ENCODE assay signal across 21 cellular contexts in the genomic region with DNA sequence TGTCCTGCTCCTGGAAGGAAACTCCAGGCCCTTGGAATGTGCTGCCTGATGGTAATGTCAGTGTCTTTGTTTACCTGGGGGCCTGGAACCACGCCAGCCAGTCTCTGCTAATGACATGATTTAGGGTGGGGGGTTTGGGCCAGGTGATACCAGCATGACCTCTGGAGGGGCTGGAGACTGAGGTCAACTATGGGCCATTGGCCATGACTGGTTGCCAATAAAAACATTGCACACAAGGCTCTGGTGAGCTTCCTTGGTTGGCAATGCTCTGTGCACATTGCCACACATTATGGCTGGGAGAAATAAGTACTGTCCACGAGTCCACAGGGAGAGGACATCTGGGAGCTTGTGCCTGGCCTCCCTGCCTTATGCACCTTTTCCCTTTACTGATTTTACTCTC. TPM values are rescaled to one million over a fixed set of nuclear protein-coding genes. Genes with fewer than 3 reads are reported as not detected.
DNase-seq lines count a peak whose midpoint lies in the region; ATAC-seq and TF ChIP-seq lines count a peak whose summit lies in the region.
"Had no signal": no experiment of that assay in that cellular context is flagged by ENCODE, and none has a peak within 500 bp of the region (broad histone marks: within the 10 kb centered on the region; RNA-seq: fewer than 3 reads in every experiment).

No MANE protein-coding gene starts in this region.

- no TSS peak for BruUV-seq in MCF 10A (replicated peaks; lab: Mats Ljungman, UMichigan)
- BruUV-seq in mammary epithelial cell (replicated peaks; lab: Mats Ljungman, UMichigan): no TSS peak

- TF ChIP-seq POLR2A in right lobe of liver (IDR thresholded peaks at IDR 0.05): no peak

- H3K79me2 ChIP-seq in mammary epithelial cell (ENCODE audit: insufficient read depth, low read length): no peaks in the 10 kb centered on the region

- 35% methylated on average over 2 of the region's 2 CpGs for WGBS in mammary epithelial cell (ENCODE audit: low coverage, missing lambda C conversion rate)
- 0% methylated on average over 1 of the region's 2 CpGs for WGBS in right lobe of liver (ENCODE audit: insufficient coverage, low coverage, low lambda C conversion rate, missing lambda C conversion rate)

- H3K4me1 ChIP-seq in mammary epithelial cell (ENCODE audit: insufficient read depth, low read length) (peaks cover 17% of the 10 kb centered on the region), right lobe of liver (peaks cover 0 to 25% (median 12%) of the 10 kb centered on the region in 4 donors)

- no peak overlapping the region for H3K4me3 Mint-ChIP-seq in MCF 10A (ENCODE audit: unreplicated experiment)
- no peak overlapping the region for H3K4me3 Mint-ChIP-seq in activated T-cell treated with anti-CD3 and anti-CD28 coated beads, Interleukin-2, amount 50 U/mL, for 4 hours
- H3K4me3 Mint-ChIP-seq in CD4-positive, alpha-beta T cell: no peak overlapping the region
- H3K4me3 Mint-ChIP-seq: activated naive CD8-positive, alpha-beta T cell treated with anti-CD3 and anti-CD28 coated beads for 36 hours; stimulated activated memory B cell treated with anti-CD40 and anti-IgM and Interleukin-4, amounts not matched to agents 10 μg/mL and 1 μg/mL and 100 μg/mL, for 72 hours had no signal

- H3K36me3 ChIP-seq in mammary epithelial cell (ENCODE audit: insufficient read depth, low read length) (no peaks in the 10 kb centered on the region), right lobe of liver (no peaks in the 10 kb centered on the region)
- H3K36me3 ChIP-seq: tibial artery had no signal

- TF ChIP-seq CTCF in MCF 10A (IDR thresholded peaks at IDR 0.05; ENCODE audit: unreplicated experiment) (no peak), mammary epithelial cell (conservative IDR thresholded peaks at IDR 0.05 in 1 of 2, IDR thresholded peaks at IDR 0.05 in 1 of 2; ENCODE audit: extremely low read depth in 1 of 2, insufficient read depth in 1 of 2, low read depth in 1 of 2, low read length in 2 of 2) (no peak), right lobe of liver (IDR thresholded peaks at IDR 0.05) (no peak)
- TF ChIP-seq CTCF in CD4-positive, alpha-beta T cell (IDR thresholded peaks at IDR 0.05): no peak

- H3K4me2 ChIP-seq in mammary epithelial cell (ENCODE audit: insufficient read depth, low read depth, low read length): no peak overlapping the region

- in situ Hi-C loops in mammary epithelial cell (cut with MboI; ENCODE audit: low sequenced_read_pairs in 2 of 2): loop anchor here in 1 of 2 donors (5.0 kb wide), 1 partner anchor 127 kb away; no protein-coding TSS in a partner anchor

- intact Hi-C loops in MCF 10A (cut with micrococcal nuclease): loop anchor here (5.0 kb wide), 1 partner anchor 127 kb away; no protein-coding TSS in a partner anchor
- intact Hi-C loops in mammary epithelial cell (cut with micrococcal nuclease): loop anchor here (5.0 kb wide), 3 partner anchors 278 to 572 kb away; no protein-coding TSS in a partner anchor
- intact Hi-C loops in right lobe of liver (cut with DNase I): loop anchor here in 1 of 2 donors (5.0 kb wide), 1 partner anchor 108 kb away; no protein-coding TSS in a partner anchor
- intact Hi-C loops in CD4-positive, alpha-beta T cell (cut with DNase I, micrococcal nuclease): loop anchor here in 1 of 2 experiments (5.0 kb wide), 4 partner anchors 48 to 533 kb away; no protein-coding TSS in a partner anchor

- peaks cover 4% of the 10 kb centered on the region for H3K36me3 Mint-ChIP-seq in MCF 10A (ENCODE audit: insufficient read depth, unreplicated experiment)
- H3K36me3 Mint-ChIP-seq in activated T-cell treated with anti-CD3 and anti-CD28 coated beads, Interleukin-2, amount 50 U/mL, for 4 hours (ENCODE audit: insufficient read depth): no peaks in the 10 kb centered on the region
- H3K36me3 Mint-ChIP-seq in CD4-positive, alpha-beta T cell (ENCODE audit: low read depth): no peaks in the 10 kb centered on the region
- H3K36me3 Mint-ChIP-seq: activated naive CD8-positive, alpha-beta T cell treated with anti-CD3 and anti-CD28 coated beads for 36 hours; stimulated activated memory B cell treated with anti-CD40 and anti-IgM and Interleukin-4, amounts not matched to agents 10 μg/mL and 1 μg/mL and 100 μg/mL, for 72 hours had no signal

- dilution Hi-C loops in mammary epithelial cell (cut with HindIII; ENCODE audit: low sequenced_read_pairs): no loop called here

- peak; percentile 68 to 81 (median 76) for ATAC-seq in right lobe of liver
- no peak for ATAC-seq in activated T-cell treated with anti-CD3 and anti-CD28 coated beads, Interleukin-2, amount 50 U/mL, for 4 hours
- no peak for ATAC-seq in CD4-positive, alpha-beta T cell (ENCODE audit: poor library complexity)
- ATAC-seq: body of pancreas; PC-3; stimulated activated memory B cell treated with anti-CD40 and anti-IgM and Interleukin-4, amounts not matched to agents 10 μg/mL and 1 μg/mL and 100 μg/mL, for 72 hours had no signal

- H3K4me1 Mint-ChIP-seq in MCF 10A (ENCODE audit: insufficient read depth, unreplicated experiment): peaks cover 21% of the 10 kb centered on the region
- peaks cover 4% of the 10 kb centered on the region for H3K4me1 Mint-ChIP-seq in activated T-cell treated with anti-CD3 and anti-CD28 coated beads, Interleukin-2, amount 50 U/mL, for 4 hours (ENCODE audit: low read depth)
- peaks cover 6% of the 10 kb centered on the region for H3K4me1 Mint-ChIP-seq in CD4-positive, alpha-beta T cell (ENCODE audit: low read depth)

- H3K27me3 Mint-ChIP-seq in MCF 10A (ENCODE audit: insufficient read depth, unreplicated experiment): no peaks in the 10 kb centered on the region
- no peaks in the 10 kb centered on the region for H3K27me3 Mint-ChIP-seq in activated T-cell treated with anti-CD3 and anti-CD28 coated beads, Interleukin-2, amount 50 U/mL, for 4 hours (ENCODE audit: low read depth)
- H3K27me3 Mint-ChIP-seq in CD4-positive, alpha-beta T cell: no peaks in the 10 kb centered on the region
- H3K27me3 Mint-ChIP-seq: activated naive CD8-positive, alpha-beta T cell treated with anti-CD3 and anti-CD28 coated beads for 36 hours; stimulated activated memory B cell treated with anti-CD40 and anti-IgM and Interleukin-4, amounts not matched to agents 10 μg/mL and 1 μg/mL and 100 μg/mL, for 72 hours had no signal

- POLR2A ChIA-PET in MCF 10A (lab: Yijun Ruan, JAX): interaction anchor here (1.0 to 3.6 kb wide), 17 partner anchors 21 to 317 kb away, joined by 3 to 37 read pairs (median 7); partner anchors contain the start of genes LITAF, TXNDC11 and ZC3H7A
- POLR2A ChIA-PET in CD4-positive, alpha-beta T cell (lab: Charles Lee): interaction anchor here (0.6 to 1.7 kb wide), 2 partner anchors 21 to 26 kb away, joined by 3 to 4 read pairs; no protein-coding TSS in a partner anchor

- H4K20me1 ChIP-seq in mammary epithelial cell (ENCODE audit: insufficient read depth, low read length): no peaks in the 10 kb centered on the region

- H3K27me3 ChIP-seq in mammary epithelial cell (ENCODE audit: insufficient read depth, low read length) (no peaks in the 10 kb centered on the region), right lobe of liver (no peaks in the 10 kb centered on the region)
- H3K27me3 ChIP-seq in CD4-positive, alpha-beta T cell (ENCODE audit: control insufficient read depth, insufficient read depth, low read length): no peaks in the 10 kb centered on the region
- H3K27me3 ChIP-seq: body of pancreas, tibial artery had no signal

- H3K27ac ChIP-seq in mammary epithelial cell (ENCODE audit: insufficient read depth, low read depth, low read length): no peak overlapping the region
- H3K27ac ChIP-seq in right lobe of liver: peak overlapping the region; percentile 71 to 96 (median 90)
- H3K27ac ChIP-seq in CD4-positive, alpha-beta T cell (ENCODE audit: low read depth, low read length): no peak overlapping the region
- H3K27ac ChIP-seq: SK-N-MC, tibial artery had no signal

- H2AFZ ChIP-seq in mammary epithelial cell (ENCODE audit: low read depth, low read length): no peak overlapping the region

- no peak overlapping the region for H3K9ac ChIP-seq in mammary epithelial cell (ENCODE audit: insufficient read depth, low read length)

- H3K4me3 ChIP-seq in mammary epithelial cell (replicated peaks in 1 of 3; ENCODE audit: insufficient read depth in 1 of 3, low read depth in 2 of 3, low read length in 3 of 3): no peak overlapping the region
- H3K4me3 ChIP-seq in right lobe of liver: no peak overlapping the region
- H3K4me3 ChIP-seq: body of pancreas, SK-N-MC, tibial artery had no signal

- H3K27ac Mint-ChIP-seq in MCF 10A (ENCODE audit: low read depth, unreplicated experiment): peak overlapping the region; percentile 80
- H3K27ac Mint-ChIP-seq in CD4-positive, alpha-beta T cell: no peak overlapping the region
- H3K27ac Mint-ChIP-seq: activated naive CD8-positive, alpha-beta T cell treated with anti-CD3 and anti-CD28 coated beads for 36 hours; stimulated activated memory B cell treated with anti-CD40 and anti-IgM and Interleukin-4, amounts not matched to agents 10 μg/mL and 1 μg/mL and 100 μg/mL, for 72 hours had no signal

- no peaks in the 10 kb centered on the region for H3K9me3 Mint-ChIP-seq in MCF 10A (ENCODE audit: unreplicated experiment)
- no peaks in the 10 kb centered on the region for H3K9me3 Mint-ChIP-seq in activated T-cell treated with anti-CD3 and anti-CD28 coated beads, Interleukin-2, amount 50 U/mL, for 4 hours
- H3K9me3 Mint-ChIP-seq in CD4-positive, alpha-beta T cell: no peaks in the 10 kb centered on the region
- H3K9me3 Mint-ChIP-seq: activated naive CD8-positive, alpha-beta T cell treated with anti-CD3 and anti-CD28 coated beads for 36 hours; stimulated activated memory B cell treated with anti-CD40 and anti-IgM and Interleukin-4, amounts not matched to agents 10 μg/mL and 1 μg/mL and 100 μg/mL, for 72 hours had no signal

- CTCF ChIA-PET in MCF 10A (lab: Yijun Ruan, JAX) (interaction anchor here (0.5 to 3.8 kb wide), 15 partner anchors 36 to 529 kb away, joined by 3 to 23 read pairs (median 5); partner anchors contain the start of genes LITAF and ZC3H7A), mammary epithelial cell (lab: Charles Lee; ENCODE audit: low non-redundant PET) (no interaction called here)
- CTCF ChIA-PET in CD4-positive, alpha-beta T cell (lab: Charles Lee): no interaction called here

- DNase-seq in MCF 10A (ENCODE audit: unreplicated experiment): peak; percentile 92
- no peak for DNase-seq in mammary epithelial cell
- peak; percentile 61 for DNase-seq in fibroblast of gingiva (ENCODE audit: low read depth)
- DNase-seq in right lobe of liver: peak; percentile 74 to 89 (median 80)
- no peak for DNase-seq in activated T-cell treated with anti-CD3 and anti-CD28 coated beads, Interleukin-2, amount 50 U/mL, for 4 hours
- no peak for DNase-seq in CD4-positive, alpha-beta T cell
- DNase-seq in activated T-cell treated with anti-CD3 and anti-CD28 coated beads for 4 hours: no peak
- DNase-seq in NCI-H1092 (lab: John Stamatoyannopoulos, UW): no peak
- DNase-seq: 8988T; activated CD4-positive, CD25-positive, alpha-beta regulatory T cell; activated naive CD8-positive, alpha-beta T cell treated with anti-CD3 and anti-CD28 coated beads for 36 hours; cortex of kidney; left cardiac atrium; NCI-H146; NCI-H2171 treated with DMSO at 0.1 percent for 48 hours; NCI-H82; PC-3; tibial artery had no signal

- H3K9me3 ChIP-seq in mammary epithelial cell (replicated peaks; ENCODE audit: insufficient read depth, low read length) (no peaks in the 10 kb centered on the region), right lobe of liver (no peaks in the 10 kb centered on the region)
- no peaks in the 10 kb centered on the region for H3K9me3 ChIP-seq in CD4-positive, alpha-beta T cell (ENCODE audit: control insufficient read depth, low read length)
- H3K9me3 ChIP-seq: body of pancreas, tibial artery had no signal

RNA-seq across cellular contexts. Expression of gene LITAF, which starts 52.5 kb away (rescaled TPM):
- 120 and 161 TPM in 2 replicates for total RNA-seq in MCF 10A (2022)
- total RNA-seq in mammary epithelial cell: 100 to 1,000 TPM; 128 to 197 TPM
- 180 TPM for polyA plus RNA-seq in mammary epithelial cell
- 276 TPM for polyA minus RNA-seq in mammary epithelial cell
- total RNA-seq in right lobe of liver: 100 to 1,000 TPM in 1 of 6 experiments, 10 to 100 TPM in 5; 43.7 to 148 (median 59.1) TPM
- 100 to 1,000 TPM in 2 of 3 donors, 10 to 100 TPM in 1; 68.4 to 127 (median 103) TPM for total RNA-seq in activated T-cell treated with anti-CD3 and anti-CD28 coated beads, Interleukin-2, amount 50 U/mL, for 4 hours
- total RNA-seq in CD4-positive, alpha-beta T cell: 100 to 1,000 TPM; 226 to 257 TPM

Comparison
In these comparisons a context has a peak if more than half of its experiments do, and no peak if none do; other contexts are left out.
1. DNase-seq: peak in MCF 10A (single experiment), fibroblast of gingiva (single experiment) and right lobe of liver (3 of 3); none in mammary epithelial cell (single experiment), activated T-cell treated with anti-CD3 and anti-CD28 coated beads, Interleukin-2, amount 50 U/mL, for 4 hours (single experiment), CD4-positive, alpha-beta T cell (0 of 10), activated T-cell treated with anti-CD3 and anti-CD28 coated beads for 4 hours (single experiment) and NCI-H1092 (single experiment).
2. H3K27ac ChIP-seq: peak in right lobe of liver (3 of 3); none in mammary epithelial cell (single experiment) and CD4-positive, alpha-beta T cell (single experiment).
3. ATAC-seq: peak in right lobe of liver (4 of 4); none in activated T-cell treated with anti-CD3 and anti-CD28 coated beads, Interleukin-2, amount 50 U/mL, for 4 hours (0 of 2) and CD4-positive, alpha-beta T cell (single experiment).